ENCODE assay signal across 9 cellular contexts in genomic region chr17:17713839-17714238, GRCh38. TPM values are rescaled to one million over a fixed set of nuclear protein-coding genes. Genes with fewer than 3 reads are reported as not detected.
DNase-seq lines count a peak whose midpoint lies in the region; ATAC-seq and TF ChIP-seq lines count a peak whose summit lies in the region.
"Had no signal": no experiment of that assay in that cellular context is flagged by ENCODE, and none has a peak within 500 bp of the region (broad histone marks: within the 10 kb centered on the region; RNA-seq: fewer than 3 reads in every experiment).

No MANE protein-coding gene starts in this region.

- H3K9me3 ChIP-seq in CD8-positive, alpha-beta T cell (ENCODE audit: low read length) = no peaks in the 10 kb centered on the region
- H3K9me3 ChIP-seq in prostate gland = no peaks in the 10 kb centered on the region

- 54% methylated on average over 7 of the region's 7 CpGs for WGBS in prostate gland

- no peak overlapping the region for H3K27ac ChIP-seq in CD8-positive, alpha-beta T cell (ENCODE audit: low read depth, low read length)
- H3K27ac ChIP-seq in prostate gland = peak overlapping the region; percentile 80 to 87

- H3K4me3 ChIP-seq in CD8-positive, alpha-beta T cell (ENCODE audit: low read depth, low read length) = no peak overlapping the region
- no peak overlapping the region for H3K4me3 ChIP-seq in prostate gland

- ATAC-seq in CD8-positive, alpha-beta T cell = peak; percentile 29
- ATAC-seq in GM19395 (IDR thresholded peaks at IDR 0.05; ENCODE audit: unreplicated experiment) = no peak
- no peak for ATAC-seq in HG03378 (IDR thresholded peaks at IDR 0.05; ENCODE audit: unreplicated experiment)
- no peak for ATAC-seq in HG03175 (IDR thresholded peaks at IDR 0.05; ENCODE audit: unreplicated experiment)

- CTCF ChIA-PET in CD8-positive, alpha-beta T cell (lab: Charles Lee) = interaction anchor here (1.4 to 1.5 kb wide), 2 partner anchors 32 to 149 kb away, joined by 3 read pairs; partner anchors contain the start of gene RAI1

- no peak overlapping the region for H3K4me3 Mint-ChIP-seq in CD8-positive, alpha-beta T cell
- no peak overlapping the region for H3K4me3 Mint-ChIP-seq in activated T-helper 1 cell treated with anti-CD3 and anti-CD28 coated beads, Interleukin-12 subunit alpha, Interleukin-12 subunit beta, Interleukin-2, Interleukin-4 antibody, amounts not matched to agents 30 ng/mL and 10 ng/mL and 1 ng/mL, durations not matched to agents 14 hours and 24 hours and 36 hours
- H3K4me3 Mint-ChIP-seq: central memory CD8-positive, alpha-beta T cell had no signal

- H3K4me1 ChIP-seq in CD8-positive, alpha-beta T cell (ENCODE audit: insufficient read depth, low read length) = peaks cover 15% of the 10 kb centered on the region
- peaks cover 39% of the 10 kb centered on the region for H3K4me1 ChIP-seq in prostate gland (replicated peaks)

- POLR2A ChIA-PET in CD8-positive, alpha-beta T cell (lab: Charles Lee) = interaction anchor here (0.6 kb wide), 2 partner anchors 61 to 123 kb away, joined by 3 read pairs; partner anchors contain the start of gene SREBF1

- intact Hi-C loops in CD8-positive, alpha-beta T cell (cut with DNase I, micrococcal nuclease) = no loop called here
- intact Hi-C loops in activated T-helper 1 cell treated with anti-CD3 and anti-CD28 coated beads, Interleukin-12 subunit alpha, Interleukin-12 subunit beta, Interleukin-2, Interleukin-4 antibody, amounts not matched to agents 30 ng/mL and 10 ng/mL and 1 ng/mL, durations not matched to agents 14 hours and 24 hours and 36 hours (cut with micrococcal nuclease) = no loop called here
- intact Hi-C loops in cardiac septum (cut with DNase I) = loop anchor here (2.0 kb wide), 1 partner anchor 19 kb away; no protein-coding TSS in a partner anchor
- intact Hi-C loops in prostate gland (cut with DNase I) = no loop called here

- H3K27me3 Mint-ChIP-seq in CD8-positive, alpha-beta T cell (ENCODE audit: low read depth) = no peaks in the 10 kb centered on the region
- peaks cover 2% of the 10 kb centered on the region for H3K27me3 Mint-ChIP-seq in activated T-helper 1 cell treated with anti-CD3 and anti-CD28 coated beads, Interleukin-12 subunit alpha, Interleukin-12 subunit beta, Interleukin-2, Interleukin-4 antibody, amounts not matched to agents 30 ng/mL and 10 ng/mL and 1 ng/mL, durations not matched to agents 14 hours and 24 hours and 36 hours (ENCODE audit: insufficient read depth)
- H3K27me3 Mint-ChIP-seq: central memory CD8-positive, alpha-beta T cell had no signal

- TF ChIP-seq CTCF in CD8-positive, alpha-beta T cell (IDR thresholded peaks at IDR 0.05) = no peak
- no peak for TF ChIP-seq CTCF in prostate gland (IDR thresholded peaks at IDR 0.05)

- H3K9me3 Mint-ChIP-seq in CD8-positive, alpha-beta T cell = no peaks in the 10 kb centered on the region
- H3K9me3 Mint-ChIP-seq in activated T-helper 1 cell treated with anti-CD3 and anti-CD28 coated beads, Interleukin-12 subunit alpha, Interleukin-12 subunit beta, Interleukin-2, Interleukin-4 antibody, amounts not matched to agents 30 ng/mL and 10 ng/mL and 1 ng/mL, durations not matched to agents 14 hours and 24 hours and 36 hours = no peaks in the 10 kb centered on the region
- H3K9me3 Mint-ChIP-seq: central memory CD8-positive, alpha-beta T cell had no signal

- H3K27me3 ChIP-seq in CD8-positive, alpha-beta T cell (ENCODE audit: insufficient read depth, low read length) = no peaks in the 10 kb centered on the region
- H3K27me3 ChIP-seq in prostate gland (replicated peaks; ENCODE audit: insufficient read depth) = no peaks in the 10 kb centered on the region

- no peak for DNase-seq in CD8-positive, alpha-beta T cell
- no peak for DNase-seq in activated T-helper 1 cell treated with anti-CD3 and anti-CD28 coated beads, Interleukin-12 subunit alpha, Interleukin-12 subunit beta, Interleukin-2, Interleukin-4 antibody, amounts not matched to agents 30 ng/mL and 10 ng/mL and 1 ng/mL, durations not matched to agents 14 hours and 24 hours and 36 hours (ENCODE audit: low spot score)
- DNase-seq in cardiac septum (ENCODE audit: low spot score) (peak; percentile 86), prostate gland (ENCODE audit: low spot score) (no peak)
- DNase-seq in activated effector memory CD4-positive, alpha-beta T cell treated with Interleukin-2 at 50 U/mL for 16 hours = no peak

- H3K27ac Mint-ChIP-seq in CD8-positive, alpha-beta T cell = no peak overlapping the region
- peak overlapping the region; percentile 56 for H3K27ac Mint-ChIP-seq in activated T-helper 1 cell treated with anti-CD3 and anti-CD28 coated beads, Interleukin-12 subunit alpha, Interleukin-12 subunit beta, Interleukin-2, Interleukin-4 antibody, amounts not matched to agents 30 ng/mL and 10 ng/mL and 1 ng/mL, durations not matched to agents 14 hours and 24 hours and 36 hours

- TF ChIP-seq POLR2A in prostate gland (IDR thresholded peaks at IDR 0.05) = peak; percentile 31

- H3K36me3 ChIP-seq in CD8-positive, alpha-beta T cell (ENCODE audit: insufficient read depth, low read length) = no peaks in the 10 kb centered on the region
- H3K36me3 ChIP-seq in prostate gland = no peaks in the 10 kb centered on the region

- H3K36me3 Mint-ChIP-seq in CD8-positive, alpha-beta T cell = peaks cover 2% of the 10 kb centered on the region
- peaks cover 5% of the 10 kb centered on the region for H3K36me3 Mint-ChIP-seq in activated T-helper 1 cell treated with anti-CD3 and anti-CD28 coated beads, Interleukin-12 subunit alpha, Interleukin-12 subunit beta, Interleukin-2, Interleukin-4 antibody, amounts not matched to agents 30 ng/mL and 10 ng/mL and 1 ng/mL, durations not matched to agents 14 hours and 24 hours and 36 hours (ENCODE audit: low read depth)

- peaks cover 43% of the 10 kb centered on the region for H3K4me1 Mint-ChIP-seq in CD8-positive, alpha-beta T cell (ENCODE audit: low read depth)
- peaks cover 25% of the 10 kb centered on the region for H3K4me1 Mint-ChIP-seq in activated T-helper 1 cell treated with anti-CD3 and anti-CD28 coated beads, Interleukin-12 subunit alpha, Interleukin-12 subunit beta, Interleukin-2, Interleukin-4 antibody, amounts not matched to agents 30 ng/mL and 10 ng/mL and 1 ng/mL, durations not matched to agents 14 hours and 24 hours and 36 hours (ENCODE audit: low read depth)

RNA-seq across cellular contexts. Expression of gene RAI1, which starts 32.6 kb away (rescaled TPM):
- 10 to 100 TPM; 22.9 to 23.5 TPM for total RNA-seq in CD8-positive, alpha-beta T cell
- total RNA-seq in activated T-helper 1 cell treated with anti-CD3 and anti-CD28 coated beads, Interleukin-12 subunit alpha, Interleukin-12 subunit beta, Interleukin-2, Interleukin-4 antibody, amounts not matched to agents 30 ng/mL and 10 ng/mL and 1 ng/mL, durations not matched to agents 14 hours and 24 hours and 36 hours = 31.1 and 32.3 TPM in 2 replicates
- total RNA-seq in cardiac septum (28.8 TPM), prostate gland (10 to 100 TPM; 69.2 to 71.0 TPM)
